ENCODE assay signal across 33 cellular contexts in the genomic region with DNA sequence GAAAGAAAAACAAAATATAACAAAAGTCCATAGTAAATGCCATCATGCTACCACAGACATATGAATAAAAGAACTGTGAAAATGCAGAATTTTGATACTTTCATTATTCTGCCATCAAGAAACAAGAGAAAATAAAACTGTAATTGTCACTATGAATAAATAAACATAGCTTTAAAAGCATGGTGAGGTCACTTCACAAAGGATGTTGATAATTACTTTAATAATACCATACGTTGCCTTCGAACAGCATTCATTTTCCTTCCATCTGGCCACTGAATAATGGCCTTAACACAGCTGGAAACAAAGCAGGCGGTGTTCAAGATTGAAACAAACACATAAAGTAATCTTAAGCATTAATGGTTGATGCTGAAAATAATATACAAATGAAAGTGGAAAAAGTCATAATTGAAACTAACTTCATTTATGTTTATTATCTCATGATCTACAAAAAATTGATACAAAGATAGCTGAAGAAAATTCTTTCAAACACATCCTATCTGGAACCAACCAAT.
DNase-seq lines count a peak whose midpoint lies in the region; TF ChIP-seq lines count a peak whose summit lies in the region.
"Had no signal": no experiment of that assay in that cellular context is flagged by ENCODE, and none has a peak within 500 bp of the region (broad histone marks: within the 10 kb centered on the region; RNA-seq: fewer than 3 reads in every experiment).

No MANE protein-coding gene starts in this region.

- no peak for TF ChIP-seq CTCF in HEK293 (tag by site-specific recombination; IDR thresholded peaks at IDR 0.05)
- TF ChIP-seq CTCF in adrenal gland (IDR thresholded peaks at IDR 0.05): no peak

- H3K36me3 ChIP-seq in HEK293 (ENCODE audit: control insufficient read depth in 2 of 2, insufficient read depth in 1 of 2, low read length in 2 of 2) (peaks cover 3 to 6% of the 10 kb centered on the region in 2 experiments), adrenal gland (replicated peaks in 1 of 2) (no peaks in the 10 kb centered on the region)
- H3K36me3 ChIP-seq: cardiac muscle cell had no signal

- H3K36me3 Mint-ChIP-seq in activated naive CD8-positive, alpha-beta T cell treated with anti-CD3 and anti-CD28 coated beads for 36 hours: peaks cover 12% of the 10 kb centered on the region

- 86 to 91% (median 90%) methylated on average over 3 of the region's 3 CpGs for WGBS in adrenal gland, 4 donors

- no peak overlapping the region for H3K4me3 ChIP-seq in HEK293 (ENCODE audit: low read depth, low read length)
- H3K4me3 ChIP-seq in adrenal gland: no peak overlapping the region
- H3K4me3 ChIP-seq: BLaER1 treated with 17β-estradiol and CSF1 and Interleukin-3, amounts not matched to agents 10 nM and 100 nM; cardiac muscle cell; esophagus muscularis mucosa; heart right ventricle; SK-N-MC; upper lobe of left lung had no signal

- POLR2A ChIA-PET in HEK293 (lab: Yijun Ruan, JAX): no interaction called here

- no peaks in the 10 kb centered on the region for H3K4me1 ChIP-seq in HEK293 (ENCODE audit: control insufficient read depth, insufficient read depth, low read length)
- no peaks in the 10 kb centered on the region for H3K4me1 ChIP-seq in adrenal gland (replicated peaks in 1 of 2)
- H3K4me1 ChIP-seq: Caco-2, esophagus muscularis mucosa, upper lobe of left lung had no signal

- CTCF ChIA-PET in HEK293 (lab: Yijun Ruan, JAX): interaction anchor here (0.6 to 2.0 kb wide), 3 partner anchors 30 to 1185 kb away, joined by 4 to 7 read pairs (median 5); no protein-coding TSS in a partner anchor

- H3K27ac Mint-ChIP-seq in activated naive CD8-positive, alpha-beta T cell treated with anti-CD3 and anti-CD28 coated beads for 36 hours: no peak overlapping the region
- H3K27ac Mint-ChIP-seq: activated CD8-positive, alpha-beta memory T cell treated with anti-CD3 and anti-CD28 coated beads, Interleukin-2, amount 10 ng/mL, durations not matched to agents 7 days and 5 days; endodermal cell; nephron had no signal

- DNase-seq in NCI-H2081 (lab: John Stamatoyannopoulos, UW) (peak; percentile 37 to 88), caudate nucleus (lab: John Stamatoyannopoulos, UW) (peak in 1 of 61 donors; percentile 49), medulla oblongata (ENCODE audit: extremely low spot score) (peak; percentile 48), adrenal gland (no peak), HPDE6-E6E7 (ENCODE audit: extremely low spot score) (no peak)
- no peak for DNase-seq in stimulated activated naive CD4-positive, alpha-beta T cell treated with Interleukin-2 at 50 U/mL for 16 hours (lab: John Stamatoyannopoulos, UW)
- no peak for DNase-seq in activated naive CD8-positive, alpha-beta T cell treated with anti-CD3 and anti-CD28 coated beads for 36 hours
- DNase-seq: activated CD4-positive, alpha-beta T cell treated with anti-CD3 and anti-CD28 coated beads, Interleukin-2, amount 50 U/mL, for 4 hours; activated CD8-positive, alpha-beta memory T cell treated with anti-CD3 and anti-CD28 coated beads, Interleukin-2, amount 10 ng/mL, durations not matched to agents 7 days and 5 days; activated gamma-delta T cell treated with Interleukin-2 at 50 U/mL for 16 hours; activated T-cell treated with anti-CD3 and anti-CD28 coated beads, Interleukin-2, amount 50 U/mL, for 4 hours; Caco-2; cortex of kidney; DMS79; endodermal cell; foreskin fibroblast; GF-D8; heart right ventricle; kidney; NCI-H1048; NCI-H2029 treated with DMSO at 0.1 percent for 48 hours; NCI-H446 treated with DMSO at 0.1 percent for 48 hours; NK-92 treated with Interleukin-12 subunit alpha and Interleukin-12 subunit beta, amount 100 ng/mL, for 24 hours; PC-3; stimulated activated CD4-positive, alpha-beta T cell treated with anti-CD3 and anti-CD28 coated beads, Interleukin-4, amount 100 ng/mL, for 24 hours; substantia nigra had no signal

- no peaks in the 10 kb centered on the region for H3K4me1 Mint-ChIP-seq in activated naive CD8-positive, alpha-beta T cell treated with anti-CD3 and anti-CD28 coated beads for 36 hours
- H3K4me1 Mint-ChIP-seq: activated CD8-positive, alpha-beta memory T cell treated with anti-CD3 and anti-CD28 coated beads, Interleukin-2, amount 10 ng/mL, durations not matched to agents 7 days and 5 days; endodermal cell; nephron had no signal

- H3K9me3 Mint-ChIP-seq in activated naive CD8-positive, alpha-beta T cell treated with anti-CD3 and anti-CD28 coated beads for 36 hours: no peaks in the 10 kb centered on the region
- H3K9me3 Mint-ChIP-seq: activated T-cell treated with anti-CD3 and anti-CD28 coated beads, Interleukin-2, amount 50 U/mL, for 4 hours; endodermal cell; nephron had no signal

- no peak overlapping the region for H3K27ac ChIP-seq in HEK293 (ENCODE audit: extremely low read depth, low read depth, low read length)
- H3K27ac ChIP-seq in caudate nucleus (ENCODE audit: low read depth, low read length): peak overlapping the region; percentile 3
- H3K27ac ChIP-seq in adrenal gland: no peak overlapping the region
- H3K27ac ChIP-seq: BLaER1 treated with 17β-estradiol and CSF1 and Interleukin-3, amounts not matched to agents 10 nM and 100 nM; cardiac muscle cell; esophagus muscularis mucosa; SK-N-MC; upper lobe of left lung had no signal

- H3K4me3 Mint-ChIP-seq in activated naive CD8-positive, alpha-beta T cell treated with anti-CD3 and anti-CD28 coated beads for 36 hours: no peak overlapping the region
- H3K4me3 Mint-ChIP-seq: activated CD8-positive, alpha-beta memory T cell treated with anti-CD3 and anti-CD28 coated beads, Interleukin-2, amount 10 ng/mL, durations not matched to agents 7 days and 5 days; activated T-cell treated with anti-CD3 and anti-CD28 coated beads, Interleukin-2, amount 50 U/mL, for 4 hours; endodermal cell; nephron had no signal

- no peaks in the 10 kb centered on the region for H3K27me3 ChIP-seq in adrenal gland
- H3K27me3 ChIP-seq: BLaER1 treated with 17β-estradiol and CSF1 and Interleukin-3, amounts not matched to agents 10 nM and 100 nM; cardiac muscle cell; esophagus muscularis mucosa; heart right ventricle; upper lobe of left lung had no signal

- H3K27me3 Mint-ChIP-seq in activated naive CD8-positive, alpha-beta T cell treated with anti-CD3 and anti-CD28 coated beads for 36 hours: no peaks in the 10 kb centered on the region
- H3K27me3 Mint-ChIP-seq: activated CD8-positive, alpha-beta memory T cell treated with anti-CD3 and anti-CD28 coated beads, Interleukin-2, amount 10 ng/mL, durations not matched to agents 7 days and 5 days had no signal

- no peak for TF ChIP-seq POLR2A in adrenal gland (IDR thresholded peaks at IDR 0.05)

- intact Hi-C loops in adrenal gland (cut with DNase I): no loop called here

- H3K9me3 ChIP-seq in HEK293 (ENCODE audit: control insufficient read depth, insufficient read depth, low read depth, low read length) (no peaks in the 10 kb centered on the region), adrenal gland (replicated peaks in 1 of 3) (no peaks in the 10 kb centered on the region)
- H3K9me3 ChIP-seq: BLaER1 treated with 17β-estradiol and CSF1 and Interleukin-3, amounts not matched to agents 10 nM and 100 nM; Caco-2; esophagus muscularis mucosa; heart right ventricle; upper lobe of left lung had no signal

TF ChIP-seq in HEK293, 187 proteins besides CTCF, POLR2A, EP300 and RAD21 (continues in another document):
- TF ChIP-seq ZBTB20 (tag by site-specific recombination; IDR thresholded peaks at IDR 0.05) (no peak), ZNF585B (tag by site-specific recombination; IDR thresholded peaks at IDR 0.05) (no peak), SCRT2 (tag by site-specific recombination; IDR thresholded peaks at IDR 0.05) (no peak), PRDM6 (tag by site-specific recombination; IDR thresholded peaks at IDR 0.05) (peak; percentile 57; the same call in 1 of the 2 replicates), YY2 (tag by site-specific recombination; IDR thresholded peaks at IDR 0.05) (no peak), MEIS1 (CRISPR knock-in tag; IDR thresholded peaks at IDR 0.05; ENCODE audit: borderline replicate concordance) (no peak), ZEB2 (tag by site-specific recombination; IDR thresholded peaks at IDR 0.05) (no peak), ZNF175 (tag by site-specific recombination; IDR thresholded peaks at IDR 0.05) (no peak), ZNF701 (tag by site-specific recombination; IDR thresholded peaks at IDR 0.05) (no peak), ZNF133 (tag by site-specific recombination; IDR thresholded peaks at IDR 0.05) (no peak), ZNF510 (tag by site-specific recombination; IDR thresholded peaks at IDR 0.05; ENCODE audit: insufficient replicate concordance) (no peak), ZNF169 (tag by site-specific recombination; IDR thresholded peaks at IDR 0.05) (no peak), SP7 (tag by site-specific recombination; IDR thresholded peaks at IDR 0.05) (peak; percentile 62), IKZF3 (tag by site-specific recombination; IDR thresholded peaks at IDR 0.05) (no peak)
- TF ChIP-seq, protein P1, sequence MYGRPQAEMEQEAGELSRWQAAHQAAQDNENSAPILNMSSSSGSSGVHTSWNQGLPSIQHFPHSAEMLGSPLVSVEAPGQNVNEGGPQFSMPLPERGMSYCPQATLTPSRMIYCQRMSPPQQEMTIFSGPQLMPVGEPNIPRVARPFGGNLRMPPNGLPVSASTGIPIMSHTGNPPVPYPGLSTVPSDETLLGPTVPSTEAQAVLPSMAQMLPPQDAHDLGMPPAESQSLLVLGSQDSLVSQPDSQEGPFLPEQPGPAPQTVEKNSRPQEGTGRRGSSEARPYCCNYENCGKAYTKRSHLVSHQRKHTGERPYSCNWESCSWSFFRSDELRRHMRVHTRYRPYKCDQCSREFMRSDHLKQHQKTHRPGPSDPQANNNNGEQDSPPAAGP (tag by site-specific recombination; IDR thresholded peaks at IDR 0.05): no peak

Comparison
In these comparisons a context has a peak if more than half of its experiments do, and no peak if none do; other contexts are left out.
1. DNase-seq: peak in NCI-H2081 (2 of 2) and medulla oblongata (single experiment); none in stimulated activated naive CD4-positive, alpha-beta T cell treated with Interleukin-2 at 50 U/mL for 16 hours (single experiment), activated naive CD8-positive, alpha-beta T cell treated with anti-CD3 and anti-CD28 coated beads for 36 hours (single experiment), adrenal gland (0 of 7) and HPDE6-E6E7 (single experiment).